ENCODE assay signal across 21 cellular contexts in genomic region chr11:134248910-134249480, GRCh38. TPM values are rescaled to one million over a fixed set of nuclear protein-coding genes. Genes with fewer than 3 reads are reported as not detected.
DNase-seq lines count a peak whose midpoint lies in the region; ATAC-seq and TF ChIP-seq lines count a peak whose summit lies in the region.
"Had no signal": no experiment of that assay in that cellular context is flagged by ENCODE, and none has a peak within 500 bp of the region (broad histone marks: within the 10 kb centered on the region; RNA-seq: fewer than 3 reads in every experiment).

No MANE protein-coding gene starts in this region.

- H3K27ac Mint-ChIP-seq in activated CD8-positive, alpha-beta memory T cell treated with anti-CD3 and anti-CD28 coated beads, Interleukin-2, amount 10 ng/mL, durations not matched to agents 7 days and 5 days: peak overlapping the region; percentile 80
- peak overlapping the region; percentile 69 for H3K27ac Mint-ChIP-seq in activated naive CD4-positive, alpha-beta T cell treated with anti-CD3 and anti-CD28 coated beads, Interleukin-2, amount 50 U/mL, for 24 hours
- H3K27ac Mint-ChIP-seq in neural crest cell (ENCODE audit: unreplicated experiment): no peak overlapping the region
- H3K27ac Mint-ChIP-seq: mesothelial cell of epicardium had no signal

- no peak overlapping the region for H3K4me3 Mint-ChIP-seq in activated CD8-positive, alpha-beta memory T cell treated with anti-CD3 and anti-CD28 coated beads, Interleukin-2, amount 10 ng/mL, durations not matched to agents 7 days and 5 days
- H3K4me3 Mint-ChIP-seq in activated naive CD4-positive, alpha-beta T cell treated with anti-CD3 and anti-CD28 coated beads, Interleukin-2, amount 50 U/mL, for 24 hours: no peak overlapping the region
- peak overlapping the region; percentile 28 for H3K4me3 Mint-ChIP-seq in neural crest cell
- H3K4me3 Mint-ChIP-seq: CD14-positive monocyte, mesothelial cell of epicardium had no signal

- ATAC-seq in activated CD8-positive, alpha-beta memory T cell treated with anti-CD3 and anti-CD28 coated beads, Interleukin-2, amount 10 ng/mL, durations not matched to agents 7 days and 5 days: peak; percentile 10
- ATAC-seq in HG02571 (IDR thresholded peaks at IDR 0.05; ENCODE audit: unreplicated experiment): no peak
- ATAC-seq: left colon, psoas muscle had no signal

- peaks cover 29% of the 10 kb centered on the region for H3K4me1 Mint-ChIP-seq in activated CD8-positive, alpha-beta memory T cell treated with anti-CD3 and anti-CD28 coated beads, Interleukin-2, amount 10 ng/mL, durations not matched to agents 7 days and 5 days
- peaks cover 22% of the 10 kb centered on the region for H3K4me1 Mint-ChIP-seq in activated naive CD4-positive, alpha-beta T cell treated with anti-CD3 and anti-CD28 coated beads, Interleukin-2, amount 50 U/mL, for 24 hours
- H3K4me1 Mint-ChIP-seq in neural crest cell: peaks cover 21% of the 10 kb centered on the region

- TF ChIP-seq CTCF in neural crest cell (conservative IDR thresholded peaks at IDR 0.05): no peak

- DNase-seq in activated CD8-positive, alpha-beta memory T cell treated with anti-CD3 and anti-CD28 coated beads, Interleukin-2, amount 10 ng/mL, durations not matched to agents 7 days and 5 days: peak; percentile 71
- no peak for DNase-seq in activated CD8-positive, alpha-beta memory T cell treated with anti-CD3 and anti-CD28 coated beads, Interleukin-2, amount 50 U/mL, for 48 hours
- DNase-seq in MV-4-11 (lab: John Stamatoyannopoulos, UW) (peak; percentile 69), neural crest cell (ENCODE audit: low read depth, low spot score) (no peak), NCI-H2107 (lab: John Stamatoyannopoulos, UW) (no peak), NCI-H1417 (lab: John Stamatoyannopoulos, UW) (no peak)
- DNase-seq: ACHN; cerebellar nuclear complex; effector CD4-positive, alpha-beta T cell; left colon; MG63; NCI-H2227 treated with DMSO at 0.1 percent for 48 hours; Peyer's patch; psoas muscle; stimulated activated CD4-positive, alpha-beta T cell treated with anti-CD3 and anti-CD28 coated beads, Interleukin-4, amount 100 ng/mL, for 24 hours; T1000 had no signal

- no peaks in the 10 kb centered on the region for H3K27me3 Mint-ChIP-seq in activated CD8-positive, alpha-beta memory T cell treated with anti-CD3 and anti-CD28 coated beads, Interleukin-2, amount 10 ng/mL, durations not matched to agents 7 days and 5 days
- no peaks in the 10 kb centered on the region for H3K27me3 Mint-ChIP-seq in activated naive CD4-positive, alpha-beta T cell treated with anti-CD3 and anti-CD28 coated beads, Interleukin-2, amount 50 U/mL, for 24 hours
- no peaks in the 10 kb centered on the region for H3K27me3 Mint-ChIP-seq in neural crest cell (ENCODE audit: low read depth)

- no peaks in the 10 kb centered on the region for H3K9me3 Mint-ChIP-seq in activated CD8-positive, alpha-beta memory T cell treated with anti-CD3 and anti-CD28 coated beads, Interleukin-2, amount 10 ng/mL, durations not matched to agents 7 days and 5 days (ENCODE audit: low read depth)
- no peaks in the 10 kb centered on the region for H3K9me3 Mint-ChIP-seq in activated naive CD4-positive, alpha-beta T cell treated with anti-CD3 and anti-CD28 coated beads, Interleukin-2, amount 50 U/mL, for 24 hours
- H3K9me3 Mint-ChIP-seq in neural crest cell: no peaks in the 10 kb centered on the region
- H3K9me3 Mint-ChIP-seq: CD14-positive monocyte, mesothelial cell of epicardium had no signal

- peaks cover 29% of the 10 kb centered on the region for H3K36me3 Mint-ChIP-seq in activated CD8-positive, alpha-beta memory T cell treated with anti-CD3 and anti-CD28 coated beads, Interleukin-2, amount 10 ng/mL, durations not matched to agents 7 days and 5 days
- peaks cover 3% of the 10 kb centered on the region for H3K36me3 Mint-ChIP-seq in activated naive CD4-positive, alpha-beta T cell treated with anti-CD3 and anti-CD28 coated beads, Interleukin-2, amount 50 U/mL, for 24 hours
- peaks cover 3% of the 10 kb centered on the region for H3K36me3 Mint-ChIP-seq in neural crest cell (ENCODE audit: low read depth)

- CTCF ChIA-PET in activated CD8-positive, alpha-beta memory T cell treated with anti-CD3 and anti-CD28 coated beads, Interleukin-2, amount 10 ng/mL, durations not matched to agents 7 days and 5 days (lab: Charles Lee): interaction anchor here (1.4 to 4.1 kb wide), 5 partner anchors 13 to 42 kb away, joined by 4 to 21 read pairs (median 8); partner anchors contain the start of genes NCAPD3 and VPS26B

RNA-seq across cellular contexts. Expression of gene THYN1, which starts 4.2 kb away (rescaled TPM):
- total RNA-seq in activated CD8-positive, alpha-beta memory T cell treated with anti-CD3 and anti-CD28 coated beads, Interleukin-2, amount 10 ng/mL, durations not matched to agents 7 days and 5 days: 10 to 100 TPM; 69.3 to 71.1 TPM
- total RNA-seq in neural crest cell: 62.5 and 62.6 TPM in 2 replicates

RNA-seq across cellular contexts. Expression of gene ACAD8, which starts 4.4 kb away (rescaled TPM):
- total RNA-seq in activated CD8-positive, alpha-beta memory T cell treated with anti-CD3 and anti-CD28 coated beads, Interleukin-2, amount 10 ng/mL, durations not matched to agents 7 days and 5 days: 10 to 100 TPM; 29.4 to 31.6 TPM
- total RNA-seq in neural crest cell: 28.5 and 28.7 TPM in 2 replicates

RNA-seq across cellular contexts. Expression of gene VPS26B, which starts 24.5 kb away (rescaled TPM):
- 10 to 100 TPM; 52.6 to 69.8 TPM for total RNA-seq in activated CD8-positive, alpha-beta memory T cell treated with anti-CD3 and anti-CD28 coated beads, Interleukin-2, amount 10 ng/mL, durations not matched to agents 7 days and 5 days
- total RNA-seq in neural crest cell: 45.6 and 47.8 TPM in 2 replicates

RNA-seq across cellular contexts. Expression of gene NCAPD3, which starts 25.2 kb away (rescaled TPM):
- total RNA-seq in activated CD8-positive, alpha-beta memory T cell treated with anti-CD3 and anti-CD28 coated beads, Interleukin-2, amount 10 ng/mL, durations not matched to agents 7 days and 5 days: 100 to 1,000 TPM; 123 to 143 TPM
- total RNA-seq in neural crest cell: 53.6 and 53.8 TPM in 2 replicates

RNA-seq across cellular contexts. Expression of gene GLB1L3, which starts 27.2 kb away (rescaled TPM):
- 1 to 10 TPM; 4.1 to 6.1 TPM for total RNA-seq in activated CD8-positive, alpha-beta memory T cell treated with anti-CD3 and anti-CD28 coated beads, Interleukin-2, amount 10 ng/mL, durations not matched to agents 7 days and 5 days
- total RNA-seq in neural crest cell: 0.14 and 0.28 TPM in 2 replicates
- total RNA-seq: ascending aorta, left colon, mesothelial cell of epicardium, Peyer's patch, psoas muscle had no signal

Comparison
In these comparisons a context has a peak if more than half of its experiments do, and no peak if none do; other contexts are left out.
1. DNase-seq: peak in activated CD8-positive, alpha-beta memory T cell treated with anti-CD3 and anti-CD28 coated beads, Interleukin-2, amount 10 ng/mL, durations not matched to agents 7 days and 5 days (single experiment) and MV-4-11 (single experiment); none in activated CD8-positive, alpha-beta memory T cell treated with anti-CD3 and anti-CD28 coated beads, Interleukin-2, amount 50 U/mL, for 48 hours (single experiment), neural crest cell (single experiment), NCI-H2107 (single experiment) and NCI-H1417 (0 of 3).